Comparison of ENCODE assay signal across 1 cellular context in genomic region chr11:132734217-132734616, GRCh38.
TF ChIP-seq lines count a peak whose summit lies in the region.

No MANE protein-coding gene starts in this region.

TF ChIP-seq in HepG2, 621 proteins besides CTCF, POLR2A, EP300 and RAD21 (continued from another document):
- TF ChIP-seq KIAA2018 (CRISPR knock-in tag; IDR thresholded peaks at IDR 0.05; ENCODE audit: borderline replicate concordance), result no peak
- TF ChIP-seq RBM22 (optimal IDR thresholded peaks at IDR 0.05; ENCODE audit: low read length), result no peak
- no peak for TF ChIP-seq ZNF577 (CRISPR knock-in tag; IDR thresholded peaks at IDR 0.05; ENCODE audit: borderline replicate concordance, low read depth)
- no peak for TF ChIP-seq ZNF264 (CRISPR knock-in tag; IDR thresholded peaks at IDR 0.05)
- no peak for TF ChIP-seq SRY (CRISPR knock-in tag; IDR thresholded peaks at IDR 0.05)
- TF ChIP-seq ZNF121 (CRISPR knock-in tag; IDR thresholded peaks at IDR 0.05), result no peak
- no peak for TF ChIP-seq KMT2B (CRISPR knock-in tag; IDR thresholded peaks at IDR 0.05)
- TF ChIP-seq SMARCC2 (IDR thresholded peaks at IDR 0.05), result no peak
- TF ChIP-seq NR1H2 (CRISPR knock-in tag; IDR thresholded peaks at IDR 0.05; ENCODE audit: borderline replicate concordance, low read depth), result no peak
- TF ChIP-seq GABPA (IDR thresholded peaks at IDR 0.05; ENCODE audit: low read depth, low read length), result no peak
- no peak for TF ChIP-seq GABPA (CRISPR knock-in tag; IDR thresholded peaks at IDR 0.05; ENCODE audit: low read depth)
- TF ChIP-seq ARID2 (CRISPR knock-in tag; IDR thresholded peaks at IDR 0.05; ENCODE audit: borderline replicate concordance), result no peak
- no peak for TF ChIP-seq ZZZ3 (CRISPR knock-in tag; IDR thresholded peaks at IDR 0.05; ENCODE audit: borderline replicate concordance)
- TF ChIP-seq SALL2 (CRISPR knock-in tag; IDR thresholded peaks at IDR 0.05), result no peak
- TF ChIP-seq ZNF224 (CRISPR knock-in tag; IDR thresholded peaks at IDR 0.05), result no peak
- TF ChIP-seq E2F2 (CRISPR knock-in tag; IDR thresholded peaks at IDR 0.05; ENCODE audit: borderline replicate concordance), result no peak
- no peak for TF ChIP-seq SCMH1 (CRISPR knock-in tag; IDR thresholded peaks at IDR 0.05; ENCODE audit: borderline replicate concordance)
- no peak for TF ChIP-seq RFX1 (IDR thresholded peaks at IDR 0.05)
